Comparison of ENCODE assay signal across 22 cellular contexts in genomic region chr13:23793711-23794110, GRCh38.
DNase-seq lines count a peak whose midpoint lies in the region; ATAC-seq and TF ChIP-seq lines count a peak whose summit lies in the region.
"Had no signal": no experiment of that assay in that cellular context is flagged by ENCODE, and none has a peak within 500 bp of the region (broad histone marks: within the 10 kb centered on the region; RNA-seq: fewer than 3 reads in every experiment).

No MANE protein-coding gene starts in this region.

- TF ChIP-seq CTCF in Calu3 (IDR thresholded peaks at IDR 0.05; ENCODE audit: unreplicated experiment) (no peak), OCI-LY7 (conservative IDR thresholded peaks at IDR 0.05; ENCODE audit: low read length) (no peak), mucosa of descending colon (IDR thresholded peaks at IDR 0.05) (no peak), right lobe of liver (IDR thresholded peaks at IDR 0.05) (no peak)

- no peak for TF ChIP-seq POLR2A in right lobe of liver (IDR thresholded peaks at IDR 0.05)

- H3K4me3 ChIP-seq in OCI-LY7 (ENCODE audit: low read depth, low read length, poor library complexity, severe bottlenecking), result no peak overlapping the region
- H3K4me3 ChIP-seq in endocrine pancreas (ENCODE audit: control insufficient read depth, insufficient read depth, low read length), result peak overlapping the region; percentile 42
- no peak overlapping the region for H3K4me3 ChIP-seq in mucosa of descending colon
- H3K4me3 ChIP-seq in right lobe of liver, result no peak overlapping the region
- H3K4me3 ChIP-seq: lung, ovary, testis had no signal

- no peak overlapping the region for H3K4me3 Mint-ChIP-seq in Calu3 (ENCODE audit: low read depth, unreplicated experiment)
- H3K4me3 Mint-ChIP-seq: activated CD4-positive, alpha-beta T cell treated with anti-CD3 and anti-CD28 coated beads for 36 hours; dendritic cell treated with granulocyte-macrophage colony-stimulating factor and Interleukin-4, amounts not matched to agents 40 ng/mL and 50 ng/mL, for 4 days; naive thymus-derived CD4-positive, alpha-beta T cell; stimulated activated effector memory CD8-positive, alpha-beta T cell treated with anti-CD3 and anti-CD28 coated beads, Interleukin-12 subunit alpha, Interleukin-12 subunit beta, amount 100 ng/mL, for 72 hours had no signal

- DNase-seq in Calu3 (no peak), OCI-LY7 (ENCODE audit: low spot score) (no peak), pulmonary artery endothelial cell (ENCODE audit: low read depth, low spot score) (peak; percentile 7), NCI-H69 (lab: John Stamatoyannopoulos, UW) (no peak), mucosa of descending colon (no peak), right lobe of liver (no peak)
- DNase-seq: activated CD4-positive, alpha-beta T cell treated with anti-CD3 and anti-CD28 coated beads for 36 hours; EL; foreskin fibroblast; hippocampal formation; naive thymus-derived CD4-positive, alpha-beta T cell; NCI-H1105 treated with DMSO at 0.1 percent for 48 hours; NCI-H2107; NCI-H524 treated with DMSO at 0.1 percent for 48 hours; ovary; testis had no signal

- no peaks in the 10 kb centered on the region for H3K27me3 ChIP-seq in endocrine pancreas (ENCODE audit: control insufficient read depth, insufficient read depth, low read length)
- H3K27me3 ChIP-seq in right lobe of liver, result no peaks in the 10 kb centered on the region
- H3K27me3 ChIP-seq: ovary, testis had no signal

- peaks cover 12% of the 10 kb centered on the region for H3K36me3 ChIP-seq in OCI-LY7 (ENCODE audit: insufficient read depth, low read length)
- no peaks in the 10 kb centered on the region for H3K36me3 ChIP-seq in endocrine pancreas (ENCODE audit: control insufficient read depth, insufficient read depth, low read length)
- no peaks in the 10 kb centered on the region for H3K36me3 ChIP-seq in mucosa of descending colon (ENCODE audit: low read depth)
- no peaks in the 10 kb centered on the region for H3K36me3 ChIP-seq in right lobe of liver
- H3K36me3 ChIP-seq: ovary had no signal

- H3K9ac ChIP-seq in endocrine pancreas (ENCODE audit: control insufficient read depth, insufficient read depth, low read length), result no peak overlapping the region

- peaks cover 3% of the 10 kb centered on the region for H3K9me3 Mint-ChIP-seq in Calu3 (ENCODE audit: low read depth, unreplicated experiment)
- H3K9me3 Mint-ChIP-seq: dendritic cell treated with granulocyte-macrophage colony-stimulating factor and Interleukin-4, amounts not matched to agents 40 ng/mL and 50 ng/mL, for 4 days; stimulated activated effector memory CD8-positive, alpha-beta T cell treated with anti-CD3 and anti-CD28 coated beads, Interleukin-12 subunit alpha, Interleukin-12 subunit beta, amount 100 ng/mL, for 72 hours had no signal

- POLR2A ChIA-PET in OCI-LY7 (lab: Charles Lee), result interaction anchor here (0.7 to 3.9 kb wide), 5 partner anchors 13 to 57 kb away, joined by 3 to 18 read pairs (median 4); no protein-coding TSS in a partner anchor

- H3K27me3 Mint-ChIP-seq in Calu3 (ENCODE audit: unreplicated experiment), result no peaks in the 10 kb centered on the region
- H3K27me3 Mint-ChIP-seq: activated CD4-positive, alpha-beta T cell treated with anti-CD3 and anti-CD28 coated beads for 36 hours; dendritic cell treated with granulocyte-macrophage colony-stimulating factor and Interleukin-4, amounts not matched to agents 40 ng/mL and 50 ng/mL, for 4 days; naive thymus-derived CD4-positive, alpha-beta T cell had no signal

- H2AFZ ChIP-seq in OCI-LY7 (ENCODE audit: low read length), result peak overlapping the region; percentile 3; the same call in 1 of the 2 replicates

- CTCF ChIA-PET in Calu3 (lab: Charles Lee), result no interaction called here
- CTCF ChIA-PET in OCI-LY7 (lab: Charles Lee; ENCODE audit: unreplicated experiment), result no interaction called here

- H3K27ac Mint-ChIP-seq in Calu3 (ENCODE audit: unreplicated experiment), result peak overlapping the region; percentile 66
- H3K27ac Mint-ChIP-seq: activated CD4-positive, alpha-beta T cell treated with anti-CD3 and anti-CD28 coated beads for 36 hours; dendritic cell treated with granulocyte-macrophage colony-stimulating factor and Interleukin-4, amounts not matched to agents 40 ng/mL and 50 ng/mL, for 4 days had no signal

- no TSS peak for BruUV-seq in Calu3 (replicated peaks; lab: Mats Ljungman, UMichigan)
- BruUV-seq in OCI-LY7 (replicated peaks; lab: Mats Ljungman, UMichigan), result no TSS peak

- H3K79me2 ChIP-seq in OCI-LY7 (ENCODE audit: insufficient read depth, low read depth, low read length), result no peaks in the 10 kb centered on the region

- 88% methylated on average over 3 of the region's 3 CpGs for WGBS in right lobe of liver (ENCODE audit: insufficient coverage, low coverage, low lambda C conversion rate, missing lambda C conversion rate)

- ATAC-seq in mucosa of descending colon, result no peak
- ATAC-seq in right lobe of liver, result no peak
- ATAC-seq: naive thymus-derived CD4-positive, alpha-beta T cell; Right ventricle myocardium inferior; sciatic nerve had no signal

- H4K20me1 ChIP-seq in OCI-LY7 (ENCODE audit: insufficient read depth, low read length), result no peaks in the 10 kb centered on the region

- no peak overlapping the region for H3K4me2 ChIP-seq in OCI-LY7 (ENCODE audit: low read length)

- peaks cover 18% of the 10 kb centered on the region for H3K4me1 Mint-ChIP-seq in Calu3 (ENCODE audit: low read depth, unreplicated experiment)

- no peak overlapping the region for H3K27ac ChIP-seq in OCI-LY7 (ENCODE audit: low read depth, low read length, poor library complexity, severe bottlenecking)
- no peak overlapping the region for H3K27ac ChIP-seq in right lobe of liver
- H3K27ac ChIP-seq: ovary, testis had no signal

- H3K4me1 ChIP-seq in OCI-LY7 (ENCODE audit: insufficient read depth, low read length, poor library complexity, severe bottlenecking) (peaks cover 19% of the 10 kb centered on the region), endocrine pancreas (ENCODE audit: control insufficient read depth, insufficient read depth, low read length) (peaks cover 5% of the 10 kb centered on the region), mucosa of descending colon (ENCODE audit: low read depth) (peaks cover 6% of the 10 kb centered on the region), right lobe of liver (no peaks in the 10 kb centered on the region)
- H3K4me1 ChIP-seq: testis had no signal

- intact Hi-C loops in Calu3 (cut with micrococcal nuclease; ENCODE audit: unreplicated experiment) (no loop called here), OCI-LY7 (cut with micrococcal nuclease; ENCODE audit: unreplicated experiment) (no loop called here), mucosa of descending colon (cut with DNase I, micrococcal nuclease) (no loop called here), right lobe of liver (cut with DNase I) (no loop called here)

- no peaks in the 10 kb centered on the region for H3K9me3 ChIP-seq in OCI-LY7 (ENCODE audit: low read length)
- no peaks in the 10 kb centered on the region for H3K9me3 ChIP-seq in endocrine pancreas (ENCODE audit: control insufficient read depth, low read length)
- no peaks in the 10 kb centered on the region for H3K9me3 ChIP-seq in mucosa of descending colon
- no peaks in the 10 kb centered on the region for H3K9me3 ChIP-seq in right lobe of liver
- H3K9me3 ChIP-seq: ovary, testis had no signal

- no peaks in the 10 kb centered on the region for H3K9me2 ChIP-seq in OCI-LY7 (ENCODE audit: insufficient read depth, low read length)

- H3K36me3 Mint-ChIP-seq in Calu3 (ENCODE audit: insufficient read depth, unreplicated experiment), result no peaks in the 10 kb centered on the region
